Comparison of ENCODE assay signal across 18 cellular contexts in the genomic region with DNA sequence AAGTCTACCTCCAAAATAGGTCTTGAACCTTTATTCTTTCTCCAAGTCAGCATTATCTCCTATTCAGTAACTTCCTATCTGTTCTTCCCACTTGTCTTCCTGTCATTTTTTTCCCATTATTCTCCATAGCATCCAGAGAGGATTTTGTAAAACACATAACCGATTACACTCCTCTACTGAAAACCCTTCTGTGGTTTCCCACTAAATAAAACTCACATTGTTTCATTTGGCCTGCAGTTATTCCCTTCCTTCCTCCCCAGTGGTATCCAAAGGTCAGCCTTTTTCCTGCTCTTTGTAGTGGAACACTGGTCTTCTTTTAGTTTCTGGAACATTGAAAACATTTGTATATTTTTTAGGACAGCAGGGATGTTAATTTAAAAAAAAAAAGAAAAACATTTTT.
"Had no signal": no experiment of that assay in that cellular context is flagged by ENCODE, and none has a peak within 500 bp of the region (broad histone marks: within the 10 kb centered on the region; RNA-seq: fewer than 3 reads in every experiment).

No MANE protein-coding gene starts in this region.

- DNase-seq: activated B cell treated with CpG ODN at 0.5 μM for 24 hours; activated CD4-positive, alpha-beta T cell treated with anti-CD3 and anti-CD28 coated beads for 36 hours; activated CD4-positive, alpha-beta T cell treated with anti-CD3 and anti-CD28 coated beads, Interleukin-2, amount 50 U/mL, for 4 hours; activated CD8-positive, alpha-beta memory T cell treated with anti-CD3 and anti-CD28 coated beads for 24 hours; activated CD8-positive, alpha-beta memory T cell treated with anti-CD3 and anti-CD28 coated beads, Interleukin-2, amount 50 U/mL, for 4 hours; activated T-cell treated with anti-CD3 and anti-CD28 coated beads, Interleukin-2, amount 50 U/mL, for 24 hours; aorta; brain microvascular endothelial cell; caudate nucleus; dorsolateral prefrontal cortex; effector memory CD8-positive, alpha-beta T cell; kidney glomerular epithelial cell; ovary; sigmoid colon; spleen; stimulated activated CD4-positive, alpha-beta T cell treated with anti-CD3 and anti-CD28 coated beads, Interleukin-4, amount 100 ng/mL, for 24 hours; stimulated activated naive CD4-positive, alpha-beta T cell treated with Interleukin-2 at 50 U/mL for 16 hours; T-helper 17 cell had no signal
